8 cellular contexts compared by ENCODE assay signal in the genomic region with DNA sequence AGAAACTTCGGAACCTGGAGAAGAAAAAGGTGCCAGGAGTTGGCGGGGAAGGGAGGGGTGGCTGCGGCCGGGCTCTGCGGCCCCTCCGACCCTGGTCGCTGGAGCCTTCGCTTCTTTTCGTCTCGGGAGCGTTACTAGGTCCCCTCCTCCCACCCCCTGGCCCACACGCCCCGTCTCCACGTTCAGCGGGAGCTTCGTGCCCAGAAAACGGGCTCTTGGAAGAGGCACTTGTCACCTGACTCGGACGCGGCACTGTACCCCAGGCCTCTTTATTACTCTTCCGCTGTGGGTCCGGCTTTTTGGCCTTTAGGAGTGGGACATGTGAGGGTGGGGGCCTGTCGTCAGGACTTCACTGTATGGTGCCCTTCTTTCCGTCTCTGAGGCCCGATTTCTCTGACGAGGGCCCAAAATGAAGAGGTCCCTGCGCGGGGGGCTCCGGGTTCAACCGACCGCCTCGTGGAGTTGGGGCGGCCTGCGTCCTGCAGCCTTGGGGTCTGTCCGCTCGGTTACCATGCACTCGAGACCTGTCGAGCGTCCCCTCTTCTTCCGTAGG. TPM values are rescaled to one million over a fixed set of nuclear protein-coding genes. Genes with fewer than 3 reads are reported as not detected.
A peak's percentile ranks its signal among the peaks of the same experiment; 100 is the strongest.
DNase-seq lines count a peak whose midpoint lies in the region; ATAC-seq, FAIRE-seq and TF ChIP-seq lines count a peak whose summit lies in the region.

No MANE protein-coding gene starts in this region.

- no peaks in the 10 kb centered on the region for H3F3A ChIP-seq in PC-3 (ENCODE audit: low read length, unreplicated experiment)

- H3K9me1 ChIP-seq in keratinocyte (ENCODE audit: control insufficient read depth, extremely low read depth, insufficient read depth, low read length), result no peaks in the 10 kb centered on the region

- no peaks in the 10 kb centered on the region for H3K9me3 Mint-ChIP-seq in astrocyte (ENCODE audit: unreplicated experiment)

- peaks cover 7% of the 10 kb centered on the region for H3K36me3 Mint-ChIP-seq in astrocyte (ENCODE audit: low read depth, unreplicated experiment)

- no peak for FAIRE-seq in astrocyte (lab: Jason Lieb, UNC)
- no peak for FAIRE-seq in keratinocyte (lab: Jason Lieb, UNC)

- peak overlapping the region; percentile 97 for H3K4me2 ChIP-seq in PC-3 (ENCODE audit: low read length)
- H3K4me2 ChIP-seq in astrocyte (ENCODE audit: low read length), result peak overlapping the region; percentile 93
- peak overlapping the region; percentile 80 for H3K4me2 ChIP-seq in keratinocyte (ENCODE audit: control insufficient read depth, extremely low read depth, insufficient read depth, low read depth, low read length)

- H3K9me3 ChIP-seq in PC-3 (ENCODE audit: low read length), result no peaks in the 10 kb centered on the region
- no peaks in the 10 kb centered on the region for H3K9me3 ChIP-seq in astrocyte (ENCODE audit: insufficient read depth, low read depth, low read length)
- H3K9me3 ChIP-seq in keratinocyte (ENCODE audit: control insufficient read depth, low read depth, low read length), result no peaks in the 10 kb centered on the region

- H3K27me3 ChIP-seq in PC-3 (ENCODE audit: low read length) (no peaks in the 10 kb centered on the region), astrocyte (ENCODE audit: insufficient read depth, low read length) (no peaks in the 10 kb centered on the region), keratinocyte (ENCODE audit: control insufficient read depth, extremely low read depth, insufficient read depth, low read length) (no peaks in the 10 kb centered on the region)

- POLR2A ChIA-PET in PC-3 (lab: Charles Lee; ENCODE audit: unreplicated experiment), result no interaction called here

- dilution Hi-C loops in keratinocyte (cut with MboI; ENCODE audit: extremely low pct_ligation_motif_present, low sequenced_read_pairs), result no loop called here

- no peak for ATAC-seq in PC-3

- H3K36me3 ChIP-seq in PC-3 (ENCODE audit: low read depth, low read length), result peaks cover 23% of the 10 kb centered on the region
- H3K36me3 ChIP-seq in astrocyte (ENCODE audit: insufficient read depth, low read length), result peaks cover 6% of the 10 kb centered on the region
- peaks cover 0 to 2% of the 10 kb centered on the region in 2 experiments for H3K36me3 ChIP-seq in keratinocyte (ENCODE audit: control insufficient read depth in 2 of 2, extremely low read depth in 1 of 2, insufficient read depth in 2 of 2, low read length in 2 of 2)

- CTCF ChIA-PET in PC-3 (lab: Charles Lee), result interaction anchor here (0.6 kb wide), 1 partner anchor 46 kb away, joined by 3 read pairs; no protein-coding TSS in a partner anchor

- H3K27ac ChIP-seq in PC-3 (ENCODE audit: low read length) (peak overlapping the region; percentile 86), astrocyte (ENCODE audit: low read depth, low read length) (peak overlapping the region; percentile 89), keratinocyte (ENCODE audit: control insufficient read depth, insufficient read depth, low read length) (peak overlapping the region; percentile 97)

- H4K20me1 ChIP-seq in PC-3 (ENCODE audit: low read length) (peaks cover 37% of the 10 kb centered on the region), astrocyte (ENCODE audit: insufficient read depth, low read length) (peaks cover 43% of the 10 kb centered on the region), keratinocyte (ENCODE audit: control insufficient read depth, extremely low read depth, insufficient read depth, low read length) (peaks cover 6% of the 10 kb centered on the region)

- no peaks in the 10 kb centered on the region for H3K27me3 Mint-ChIP-seq in astrocyte (ENCODE audit: low read depth, unreplicated experiment)

- H3K4me1 ChIP-seq in PC-3 (ENCODE audit: insufficient read depth, low read length) (peaks cover 37% of the 10 kb centered on the region), astrocyte (ENCODE audit: insufficient read depth, low read length) (peaks cover 9% of the 10 kb centered on the region), keratinocyte (ENCODE audit: control insufficient read depth, extremely low read depth, insufficient read depth, low read length) (peaks cover 26% of the 10 kb centered on the region)

- H3K27ac Mint-ChIP-seq in astrocyte (ENCODE audit: unreplicated experiment), result peak overlapping the region; percentile 98

- DNase-seq in NCI-H748 (lab: John Stamatoyannopoulos, UW; ENCODE audit: unreplicated experiment), result peak; percentile 38
- DNase-seq in NCI-H748 treated with DMSO at 0.1 percent for 48 hours (lab: John Stamatoyannopoulos, UW), result no peak
- no peak for DNase-seq in PC-3
- no peak for DNase-seq in astrocyte (ENCODE audit: low read depth)
- DNase-seq in keratinocyte (ENCODE audit: low read depth, low spot score), result no peak
- DNase-seq in stimulated activated CD4-positive, alpha-beta T cell treated with anti-CD3 and anti-CD28 coated beads, Interleukin-1b, Interleukin-23, amount 100 ng/mL, for 4 hours (ENCODE audit: low read depth in 2 of 2), result peak; percentile 23 to 28
- no peak for DNase-seq in cortex of kidney (lab: John Stamatoyannopoulos, UW)
- DNase-seq in NCI-H1694 (lab: John Stamatoyannopoulos, UW), result no peak

- peaks cover 56% of the 10 kb centered on the region for H3K79me2 ChIP-seq in PC-3 (ENCODE audit: low read length)
- H3K79me2 ChIP-seq in astrocyte (ENCODE audit: insufficient read depth, low read length), result peaks cover 56% of the 10 kb centered on the region
- peaks cover 56% of the 10 kb centered on the region for H3K79me2 ChIP-seq in keratinocyte (ENCODE audit: control insufficient read depth, insufficient read depth, low read length)

- peaks cover 19% of the 10 kb centered on the region for H3K4me1 Mint-ChIP-seq in astrocyte (ENCODE audit: low read depth, unreplicated experiment)

- BruUV-seq in PC-3 (replicated peaks; lab: Mats Ljungman, UMichigan), result no TSS peak

- H2AFZ ChIP-seq in PC-3 (ENCODE audit: low read length) (peak overlapping the region; percentile 59; the same call in 1 of the 2 replicates), astrocyte (ENCODE audit: low read depth, low read length) (peak overlapping the region; percentile 8), keratinocyte (ENCODE audit: control insufficient read depth, low read length) (peak overlapping the region; percentile 36)

- peak overlapping the region; percentile 100 for H3K4me3 Mint-ChIP-seq in astrocyte (ENCODE audit: unreplicated experiment)

- no peaks in the 10 kb centered on the region for H3K9me2 ChIP-seq in PC-3 (replicated peaks; ENCODE audit: low read length)

- peak overlapping the region; percentile 100 for H3K9ac ChIP-seq in PC-3 (ENCODE audit: low read length)
- H3K9ac ChIP-seq in astrocyte (ENCODE audit: low read length), result peak overlapping the region; percentile 99
- peak overlapping the region; percentile 98 for H3K9ac ChIP-seq in keratinocyte (ENCODE audit: control insufficient read depth, extremely low read depth, insufficient read depth, low read length)

- TF ChIP-seq CTCF in PC-3 (conservative IDR thresholded peaks at IDR 0.05; ENCODE audit: low read depth, low read length), result no peak
- TF ChIP-seq CTCF in astrocyte (IDR thresholded peaks at IDR 0.05; ENCODE audit: insufficient read depth, low read depth, low read length), result no peak
- no peak for TF ChIP-seq CTCF in keratinocyte (optimal IDR thresholded peaks at IDR 0.05 in 1 of 3, IDR thresholded peaks at IDR 0.05 in 1 of 3, conservative IDR thresholded peaks at IDR 0.05 in 1 of 3; ENCODE audit: extremely low read depth in 1 of 3, insufficient read depth in 2 of 3, low read length in 3 of 3)

- H3K4me3 ChIP-seq in PC-3 (ENCODE audit: low read length) (peak overlapping the region; percentile 99), astrocyte (ENCODE audit: insufficient read depth, low read depth, low read length) (peak overlapping the region; percentile 98), keratinocyte (ENCODE audit: control insufficient read depth in 2 of 3, extremely low read depth in 1 of 3, insufficient read depth in 2 of 3, low read depth in 1 of 3, low read length in 3 of 3) (peak overlapping the region; percentile 89 to 97 (median 95))

- intact Hi-C loops in PC-3 (cut with micrococcal nuclease), result no loop called here

RNA-seq across cellular contexts. Expression of gene CAPRIN1, which starts 1.2 kb away (rescaled TPM):
- total RNA-seq in PC-3 (2014; rRNA removed) (224 and 258 TPM in 2 replicates), astrocyte (294 and 309 TPM in 2 replicates)
- 169 to 207 TPM (median 205 TPM) in 3 replicates for polyA plus RNA-seq in keratinocyte
- 163 TPM for polyA plus RNA-seq in keratinocyte (2011; ENCODE audit: low read depth)
- 133 and 239 TPM in 2 replicates for polyA plus RNA-seq in keratinocyte (2011; cell fraction: cytosol; rRNA removed)
- polyA plus RNA-seq in keratinocyte (2011; cell fraction: nucleus; rRNA removed), result 142 and 155 TPM in 2 replicates
- polyA plus RNA-seq in keratinocyte (2012; ENCODE audit: low replicate concordance), result 72.3 and 145 TPM in 2 replicates
- polyA minus RNA-seq in keratinocyte, result 307 to 454 TPM (median 367 TPM) in 3 replicates
- polyA minus RNA-seq in keratinocyte (2011; cell fraction: cytosol; rRNA and poly(A)+ RNA removed), result 168 TPM
- 127 and 176 TPM in 2 replicates for polyA minus RNA-seq in keratinocyte (2011; cell fraction: nucleus; rRNA and poly(A)+ RNA removed)

RNA-seq across cellular contexts. Expression of gene NAT10, which starts 52.7 kb away (rescaled TPM):
- total RNA-seq in PC-3 (2014; rRNA removed) (48.7 and 55.9 TPM in 2 replicates), astrocyte (31.9 and 32.2 TPM in 2 replicates)
- polyA plus RNA-seq in keratinocyte, result 36.1 to 44.0 TPM (median 42.1 TPM) in 3 replicates
- 199 TPM for polyA plus RNA-seq in keratinocyte (2011; ENCODE audit: low read depth)
- polyA plus RNA-seq in keratinocyte (2011; cell fraction: cytosol; rRNA removed), result 23.8 and 24.8 TPM in 2 replicates
- polyA plus RNA-seq in keratinocyte (2011; cell fraction: nucleus; rRNA removed), result 65.1 and 72.8 TPM in 2 replicates
- 24.5 and 39.6 TPM in 2 replicates for polyA plus RNA-seq in keratinocyte (2012; ENCODE audit: low replicate concordance)
- polyA minus RNA-seq in keratinocyte, result 66.2 to 70.0 TPM (median 68.5 TPM) in 3 replicates
- 34.9 TPM for polyA minus RNA-seq in keratinocyte (2011; cell fraction: cytosol; rRNA and poly(A)+ RNA removed)
- polyA minus RNA-seq in keratinocyte (2011; cell fraction: nucleus; rRNA and poly(A)+ RNA removed), result 47.1 and 73.1 TPM in 2 replicates

Comparison
In these comparisons a context has a peak if more than half of its experiments do, and no peak if none do; other contexts are left out.
1. DNase-seq: peak in NCI-H748 (single experiment) and stimulated activated CD4-positive, alpha-beta T cell treated with anti-CD3 and anti-CD28 coated beads, Interleukin-1b, Interleukin-23, amount 100 ng/mL, for 4 hours (2 of 2); none in NCI-H748 treated with DMSO at 0.1 percent for 48 hours (single experiment), PC-3 (single experiment), astrocyte (single experiment), keratinocyte (single experiment), cortex of kidney (single experiment) and NCI-H1694 (single experiment).
2. H2AFZ ChIP-seq: peak in every context shown above with its lines; median percentile 59 in PC-3; 36 in keratinocyte; 8 in astrocyte.
3. Peak in every context shown above with its lines, with median percentiles within 50 percentile points of each other: H3K27ac ChIP-seq, H3K4me2 ChIP-seq, H3K4me3 ChIP-seq and H3K9ac ChIP-seq.